ENCODE assay signal across 8 cellular contexts in the genomic region with DNA sequence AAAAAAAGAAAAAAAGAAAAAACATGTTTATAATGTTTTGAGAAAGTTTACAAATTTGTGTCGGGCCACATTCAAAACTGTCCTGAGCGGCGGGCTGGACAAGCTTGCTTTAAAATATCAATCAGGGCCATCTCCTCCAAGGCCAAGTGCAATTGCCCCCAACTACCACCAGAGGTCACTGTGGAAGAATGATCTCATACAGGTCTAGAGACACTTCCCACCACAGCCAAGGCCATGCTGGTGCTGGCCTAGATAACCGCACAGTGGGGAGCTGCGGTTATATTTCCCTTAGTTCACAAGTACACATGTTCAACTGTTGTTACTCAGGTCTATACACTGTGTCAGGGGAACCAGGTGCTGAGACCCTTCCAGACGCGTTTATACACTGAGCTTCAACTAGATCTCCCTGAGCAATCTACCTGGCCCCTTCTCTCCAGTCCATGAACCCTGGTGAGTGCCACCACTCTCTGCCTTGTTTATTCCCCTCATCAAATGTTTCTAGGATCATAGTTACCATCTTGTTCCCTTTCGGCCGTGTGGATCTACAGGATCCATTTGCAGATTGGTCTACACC.
DNase-seq lines count a peak whose midpoint lies in the region; ATAC-seq and TF ChIP-seq lines count a peak whose summit lies in the region.

No MANE protein-coding gene starts in this region.

- H3K9me3 ChIP-seq in effector memory CD4-positive, alpha-beta T cell (ENCODE audit: control insufficient read depth, low read length), result no peaks in the 10 kb centered on the region
- no peaks in the 10 kb centered on the region for H3K9me3 ChIP-seq in mucosa of descending colon

- ATAC-seq in mucosa of descending colon (peak; percentile 76), HG03432 (IDR thresholded peaks at IDR 0.05; ENCODE audit: unreplicated experiment) (no peak)

- peak; percentile 87 for TF ChIP-seq CTCF in mucosa of descending colon (IDR thresholded peaks at IDR 0.05)

- no peak overlapping the region for H3K4me3 ChIP-seq in effector memory CD4-positive, alpha-beta T cell (ENCODE audit: insufficient read depth, low read depth, low read length, poor library complexity, severe bottlenecking)
- H3K4me3 ChIP-seq in mucosa of descending colon, result no peak overlapping the region

- no peak overlapping the region for H3K27ac ChIP-seq in effector memory CD4-positive, alpha-beta T cell (ENCODE audit: insufficient read depth, low read length, poor library complexity, severe bottlenecking)

- intact Hi-C loops in mucosa of descending colon (cut with DNase I, micrococcal nuclease), result no loop called here

- no peaks in the 10 kb centered on the region for H3K36me3 ChIP-seq in effector memory CD4-positive, alpha-beta T cell (ENCODE audit: control insufficient read depth, insufficient read depth, low read length)
- H3K36me3 ChIP-seq in mucosa of descending colon (ENCODE audit: low read depth), result no peaks in the 10 kb centered on the region

- DNase-seq in SHP77 (lab: John Stamatoyannopoulos, UW) (peak; percentile 15 to 59), SHP77 treated with DMSO at 0.1 percent for 48 hours (lab: John Stamatoyannopoulos, UW) (no peak), NCI-H2107 (lab: John Stamatoyannopoulos, UW) (peak; percentile 46), mucosa of descending colon (peak in 2 of 3 donors; percentile 43 to 71)
- DNase-seq in activated CD4-positive, alpha-beta T cell treated with anti-CD3 and anti-CD28 coated beads, Interleukin-2, amount 50 U/mL, for 1 hour, result peak; percentile 36
- DNase-seq in effector memory CD4-positive, alpha-beta T cell, result peak in 2 of 3 donors; percentile 6 to 15
- DNase-seq in stimulated activated naive CD4-positive, alpha-beta T cell treated with Interleukin-2 at 50 U/mL for 16 hours (lab: John Stamatoyannopoulos, UW), result peak; percentile 9

- H3K27me3 ChIP-seq in effector memory CD4-positive, alpha-beta T cell (replicated peaks; ENCODE audit: control insufficient read depth, insufficient read depth, low read length, poor library complexity, severe bottlenecking), result peaks cover 3% of the 10 kb centered on the region

- H3K4me1 ChIP-seq in effector memory CD4-positive, alpha-beta T cell (ENCODE audit: control insufficient read depth, insufficient read depth, low read length, poor library complexity, severe bottlenecking), result no peaks in the 10 kb centered on the region
- no peaks in the 10 kb centered on the region for H3K4me1 ChIP-seq in mucosa of descending colon (ENCODE audit: low read depth)
